25 cellular contexts compared by ENCODE assay signal in genomic region chr3:119230071-119230470, GRCh38. TPM values are rescaled to one million over a fixed set of nuclear protein-coding genes. Genes with fewer than 3 reads are reported as not detected.
"Had no signal": no experiment of that assay in that cellular context is flagged by ENCODE, and none has a peak within 500 bp of the region (broad histone marks: within the 10 kb centered on the region; RNA-seq: fewer than 3 reads in every experiment).

No MANE protein-coding gene starts in this region.

- ATAC-seq: activated CD4-positive, CD25-positive, alpha-beta regulatory T cell treated with anti-CD3 and anti-CD28 coated beads, Interleukin-2, amount 50 U/mL, for 24 hours; K562 had no signal

- H3K9me3 Mint-ChIP-seq: activated naive CD4-positive, alpha-beta T cell treated with anti-CD3 and anti-CD28 coated beads for 36 hours; activated T-helper 17 cell treated with anti-CD3 and anti-CD28 coated beads, Interleukin-2, amount 50 U/mL, for 72 hours; T-helper 1 cell treated with Interleukin-12 subunit alpha and Interleukin-12 subunit beta and Interleukin-4 antibody, amounts not matched to agents 30 μg/mL and 1 μg/mL, for 36 hours had no signal

- H3K27ac ChIP-seq: Peyer's patch, RWPE1, SJCRH30 had no signal

- H3K27me3 Mint-ChIP-seq: activated naive CD8-positive, alpha-beta T cell; activated T-helper 17 cell treated with anti-CD3 and anti-CD28 coated beads, Interleukin-2, amount 50 U/mL, for 72 hours had no signal

- H3K27me3 ChIP-seq: Peyer's patch, SJCRH30 had no signal

- H3K4me3 ChIP-seq: K562, Peyer's patch, SJCRH30 had no signal

- DNase-seq: activated CD4-positive, alpha-beta T cell treated with anti-CD3 and anti-CD28 coated beads for 4 hours; activated CD4-positive, alpha-beta T cell treated with anti-CD3 and anti-CD28 coated beads, Interleukin-2, amount 50 U/mL, for 48 hours; activated gamma-delta T cell; activated naive CD4-positive, alpha-beta T cell treated with anti-CD3 and anti-CD28 coated beads for 36 hours; activated T-cell treated with anti-CD3 and anti-CD28 coated beads for 4 hours; activated T-cell treated with anti-CD3 and anti-CD28 coated beads, Interleukin-2, amount 50 U/mL, for 48 hours; anterior cingulate cortex; caudate nucleus; Karpas-422; MM.1S; NCI-H1105; NCI-H1436 treated with DMSO at 0.1 percent for 48 hours; NCI-H187; NCI-H2081; NCI-H446; NCI-H524; Peyer's patch; Right ventricle myocardium superior; SJCRH30 had no signal

- H3K4me3 Mint-ChIP-seq: activated naive CD4-positive, alpha-beta T cell treated with anti-CD3 and anti-CD28 coated beads for 36 hours; activated naive CD8-positive, alpha-beta T cell; activated T-helper 17 cell treated with anti-CD3 and anti-CD28 coated beads, Interleukin-2, amount 50 U/mL, for 72 hours; T-helper 1 cell treated with Interleukin-12 subunit alpha and Interleukin-12 subunit beta and Interleukin-4 antibody, amounts not matched to agents 30 μg/mL and 1 μg/mL, for 36 hours had no signal

- H3K27ac Mint-ChIP-seq: activated naive CD4-positive, alpha-beta T cell treated with anti-CD3 and anti-CD28 coated beads for 36 hours; activated naive CD8-positive, alpha-beta T cell; activated T-helper 17 cell treated with anti-CD3 and anti-CD28 coated beads, Interleukin-2, amount 50 U/mL, for 72 hours; T-helper 1 cell treated with Interleukin-12 subunit alpha and Interleukin-12 subunit beta and Interleukin-4 antibody, amounts not matched to agents 30 μg/mL and 1 μg/mL, for 36 hours had no signal

RNA-seq across cellular contexts. Expression of gene UPK1B, which starts 56.7 kb away (rescaled TPM):
- total RNA-seq: Peyer's patch, Right ventricle myocardium superior, SJCRH30 had no signal
